ENCODE assay signal across 23 cellular contexts in genomic region chr7:108662783-108663182, GRCh38.
A peak's percentile ranks its signal among the peaks of the same experiment; 100 is the strongest.
DNase-seq lines count a peak whose midpoint lies in the region; ATAC-seq, FAIRE-seq and TF ChIP-seq lines count a peak whose summit lies in the region.
"Had no signal": no experiment of that assay in that cellular context is flagged by ENCODE, and none has a peak within 500 bp of the region (broad histone marks: within the 10 kb centered on the region; RNA-seq: fewer than 3 reads in every experiment).

No MANE protein-coding gene starts in this region.

- H3K27me3 Mint-ChIP-seq in CD14-positive monocyte (ENCODE audit: low read depth in 3 of 3), result peaks cover 0 to 2% (median 2%) of the 10 kb centered on the region in 3 donors

- H3K27ac ChIP-seq in A549, result no peak overlapping the region
- no peak overlapping the region for H3K27ac ChIP-seq in BLaER1
- H3K27ac ChIP-seq in K562 (ENCODE audit: extremely low read depth, low read depth, low read length), result no peak overlapping the region
- no peak overlapping the region for H3K27ac ChIP-seq in mesendoderm (ENCODE audit: low read depth, low read length)
- H3K27ac ChIP-seq: BLaER1 treated with 17β-estradiol and CSF1 and Interleukin-3, amounts not matched to agents 10 nM and 100 nM had no signal

- no peak overlapping the region for H3K27ac Mint-ChIP-seq in CD14-positive monocyte
- H3K27ac Mint-ChIP-seq: B cell; CD4-positive, alpha-beta memory T cell; H9; HFFc6 had no signal

- H3K18ac ChIP-seq in mesendoderm (ENCODE audit: low read length), result peak overlapping the region; percentile 20

- H3K56ac ChIP-seq in mesendoderm (ENCODE audit: low read length), result no peak overlapping the region

- no peak overlapping the region for H2BK120ac ChIP-seq in mesendoderm (ENCODE audit: low read depth, low read length)

- in situ Hi-C loops in K562 (cut with MboI), result no loop called here

- no peaks in the 10 kb centered on the region for H3K9me1 ChIP-seq in K562 (ENCODE audit: control insufficient read depth, insufficient read depth, low read length)

- FAIRE-seq in A549 (lab: Jason Lieb, UNC), result peak; percentile 13
- no peak for FAIRE-seq in K562 (lab: Jason Lieb, UNC)
- FAIRE-seq: GM12891, GM18507 had no signal

- no peak overlapping the region for H4K8ac ChIP-seq in mesendoderm (ENCODE audit: low read depth, low read length)

- H3K36me3 ChIP-seq in BLaER1 (no peaks in the 10 kb centered on the region), K562 (ENCODE audit: control insufficient read depth, insufficient read depth, low read length) (no peaks in the 10 kb centered on the region), mesendoderm (ENCODE audit: control insufficient read depth, insufficient read depth, low read length) (no peaks in the 10 kb centered on the region)
- H3K36me3 ChIP-seq: BLaER1 treated with 17β-estradiol and CSF1 and Interleukin-3, amounts not matched to agents 10 nM and 100 nM had no signal

- H3K4me3 ChIP-seq in A549, result no peak overlapping the region
- H3K4me3 ChIP-seq in BLaER1, result no peak overlapping the region
- no peak overlapping the region for H3K4me3 ChIP-seq in K562
- H3K4me3 ChIP-seq in mesendoderm (ENCODE audit: low read length), result no peak overlapping the region
- H3K4me3 ChIP-seq: BLaER1 treated with 17β-estradiol and CSF1 and Interleukin-3, amounts not matched to agents 10 nM and 100 nM; GM23338 had no signal

- H3K23ac ChIP-seq in mesendoderm (ENCODE audit: low read length), result no peak overlapping the region

- no peaks in the 10 kb centered on the region for H3K36me3 Mint-ChIP-seq in CD14-positive monocyte
- H3K36me3 Mint-ChIP-seq: CD4-positive, alpha-beta memory T cell had no signal

- H3K4me3 Mint-ChIP-seq in CD14-positive monocyte, result no peak overlapping the region
- H3K4me3 Mint-ChIP-seq: B cell; CD4-positive, alpha-beta memory T cell; GM23338; H9; HFFc6 had no signal

- H3K4me1 ChIP-seq in A549 (no peaks in the 10 kb centered on the region), BLaER1 (no peaks in the 10 kb centered on the region), K562 (replicated peaks in 1 of 2; ENCODE audit: control insufficient read depth in 2 of 2, insufficient read depth in 2 of 2, low read length in 2 of 2) (no peaks in the 10 kb centered on the region), mesendoderm (ENCODE audit: control insufficient read depth, low read depth, low read length) (peaks cover 5% of the 10 kb centered on the region)
- H3K4me1 ChIP-seq: BLaER1 treated with 17β-estradiol and CSF1 and Interleukin-3, amounts not matched to agents 10 nM and 100 nM had no signal

- no TSS peak for BruUV-seq in K562 (replicated peaks; lab: Mats Ljungman, UMichigan)

- H3K4me1 Mint-ChIP-seq in CD14-positive monocyte, result no peaks in the 10 kb centered on the region
- H3K4me1 Mint-ChIP-seq: B cell; CD4-positive, alpha-beta memory T cell; GM23338 had no signal

- TF ChIP-seq CTCF in A549 (IDR thresholded peaks at IDR 0.05), result no peak
- TF ChIP-seq CTCF in K562 (IDR thresholded peaks at IDR 0.05 in 2 of 3, conservative IDR thresholded peaks at IDR 0.05 in 1 of 3; ENCODE audit: insufficient read depth in 2 of 3, low read depth in 1 of 3, low read length in 3 of 3), result no peak
- no peak for TF ChIP-seq CTCF in CD14-positive monocyte (IDR thresholded peaks at IDR 0.05)

- 0 out of 2 replicates have a peak overlapping the region, but pooled peaks have one; percentile 35 for H3K9ac ChIP-seq in BLaER1
- no peak overlapping the region for H3K9ac ChIP-seq in K562 (ENCODE audit: insufficient read depth in 1 of 2, low read depth in 2 of 2, low read length in 2 of 2)
- H3K9ac ChIP-seq in mesendoderm (ENCODE audit: low read length), result no peak overlapping the region
- H3K9ac ChIP-seq: BLaER1 treated with 17β-estradiol and CSF1 and Interleukin-3, amounts not matched to agents 10 nM and 100 nM had no signal

- no peaks in the 10 kb centered on the region for H3K79me1 ChIP-seq in mesendoderm (ENCODE audit: low read length)

- no peak overlapping the region for H2BK15ac ChIP-seq in mesendoderm (replicated peaks; ENCODE audit: low read depth)

- CTCF ChIA-PET in A549 (lab: Yijun Ruan, JAX) (no interaction called here), K562 (lab: Yijun Ruan, JAX; ENCODE audit: low intra/inter-chr PET ratio) (no interaction called here)

- H3K4me2 ChIP-seq in A549 (no peak overlapping the region), BLaER1 (no peak overlapping the region), K562 (ENCODE audit: insufficient read depth, low read length) (no peak overlapping the region), mesendoderm (ENCODE audit: low read length) (no peak overlapping the region)
- H3K4me2 ChIP-seq: BLaER1 treated with 17β-estradiol and CSF1 and Interleukin-3, amounts not matched to agents 10 nM and 100 nM; GM23338 had no signal

- H3K79me2 ChIP-seq in K562 (ENCODE audit: control insufficient read depth, insufficient read depth, low read length), result no peaks in the 10 kb centered on the region
- no peaks in the 10 kb centered on the region for H3K79me2 ChIP-seq in mesendoderm (ENCODE audit: control insufficient read depth, insufficient read depth, low read length)

- H4K5ac ChIP-seq in mesendoderm (ENCODE audit: low read length), result no peak overlapping the region

- ATAC-seq in A549, result no peak
- ATAC-seq in K562, result no peak
- ATAC-seq in HG03139 (IDR thresholded peaks at IDR 0.05; ENCODE audit: unreplicated experiment), result no peak
- ATAC-seq: GM23338, HCT116 had no signal

- intact Hi-C loops in K562 (cut with micrococcal nuclease) (no loop called here), CD14-positive monocyte (cut with micrococcal nuclease) (no loop called here)

- H3K9me3 Mint-ChIP-seq in CD14-positive monocyte, result peaks cover 0 to 3% (median 0%) of the 10 kb centered on the region in 7 donors
- H3K9me3 Mint-ChIP-seq: GM23338, H9, HFFc6 had no signal

- no peak overlapping the region for H3K4ac ChIP-seq in mesendoderm (ENCODE audit: low read depth, low read length)

- H3K27me3 ChIP-seq in BLaER1 (no peaks in the 10 kb centered on the region), K562 (ENCODE audit: control insufficient read depth in 2 of 2, insufficient read depth in 2 of 2, low read length in 2 of 2) (no peaks in the 10 kb centered on the region), mesendoderm (ENCODE audit: insufficient read depth, low read length, poor library complexity) (no peaks in the 10 kb centered on the region)
- H3K27me3 ChIP-seq: BLaER1 treated with 17β-estradiol and CSF1 and Interleukin-3, amounts not matched to agents 10 nM and 100 nM had no signal

- H2AK5ac ChIP-seq in mesendoderm (ENCODE audit: low read length), result no peak overlapping the region

- H2AFZ ChIP-seq in K562 (ENCODE audit: low read depth, low read length), result no peak overlapping the region
- H2AFZ ChIP-seq: GM23338 had no signal

- TF ChIP-seq POLR2A in A549 (IDR thresholded peaks at IDR 0.05; ENCODE audit: low read length), result no peak
- TF ChIP-seq POLR2A in K562 (conservative IDR thresholded peaks at IDR 0.05), result no peak

- POLR2A ChIA-PET in A549 (lab: Yijun Ruan, JAX), result no interaction called here
- POLR2A ChIA-PET in K562 (lab: Yijun Ruan, JAX), result no interaction called here

- H3K9me3 ChIP-seq in A549 (no peaks in the 10 kb centered on the region), BLaER1 (no peaks in the 10 kb centered on the region), K562 (replicated peaks; ENCODE audit: control insufficient read depth, insufficient read depth, low read depth, low read length) (no peaks in the 10 kb centered on the region)
- H3K9me3 ChIP-seq: BLaER1 treated with 17β-estradiol and CSF1 and Interleukin-3, amounts not matched to agents 10 nM and 100 nM had no signal

- TF ChIP-seq RAD21 in A549 (conservative IDR thresholded peaks at IDR 0.05 in 1 of 2, IDR thresholded peaks at IDR 0.05 in 1 of 2), result no peak
- no peak for TF ChIP-seq RAD21 in K562 (CRISPR knock-in tag; conservative IDR thresholded peaks at IDR 0.05 in 1 of 2, IDR thresholded peaks at IDR 0.05 in 1 of 2)

- no peak overlapping the region for H2BK5ac ChIP-seq in mesendoderm (ENCODE audit: low read length)

- WGBS in A549 (ENCODE audit: missing lambda C conversion rate), result under 1% methylated on average over 3 of the region's 3 CpGs
- WGBS in K562 (ENCODE audit: insufficient coverage, low coverage, missing lambda C conversion rate), result under 1% methylated on average over 3 of the region's 3 CpGs
- no CpG with 5 or more reads among the region's 3 CpGs for WGBS in mesendoderm (ENCODE audit: extremely low coverage, insufficient coverage, low lambda C conversion rate)

- no peak for DNase-seq in A549 (ENCODE audit: low read depth in 1 of 2, low spot score in 1 of 2)
- no peak for DNase-seq in K562 (ENCODE audit: extremely low read depth in 1 of 4, low spot score in 3 of 4)
- no peak for DNase-seq in mesendoderm
- DNase-seq in NCI-H524 (lab: John Stamatoyannopoulos, UW), result no peak
- no peak for DNase-seq in NCI-H526 treated with DMSO at 0.1 percent for 48 hours (lab: John Stamatoyannopoulos, UW)
- DNase-seq in CD14-positive monocyte (ENCODE audit: low spot score), result no peak
- DNase-seq: 8988T; Calu3; CD4-positive, alpha-beta memory T cell; COR-L47; DMS53; DMS79 treated with DMSO at 0.1 percent for 48 hours; GF-D8; H9; HFFc6 had no signal

- TF ChIP-seq EP300 in A549 (IDR thresholded peaks at IDR 0.05) (no peak), K562 (IDR thresholded peaks at IDR 0.05; ENCODE audit: low read length) (no peak)

- H4K20me1 ChIP-seq in BLaER1 (no peaks in the 10 kb centered on the region), K562 (replicated peaks; ENCODE audit: control insufficient read depth, insufficient read depth, low read length) (no peaks in the 10 kb centered on the region)
- H4K20me1 ChIP-seq: BLaER1 treated with 17β-estradiol and CSF1 and Interleukin-3, amounts not matched to agents 10 nM and 100 nM had no signal

TF ChIP-seq in A549, 52 proteins besides CTCF, POLR2A, EP300 and RAD21 (continues in another document):
- TF ChIP-seq, protein P1, sequence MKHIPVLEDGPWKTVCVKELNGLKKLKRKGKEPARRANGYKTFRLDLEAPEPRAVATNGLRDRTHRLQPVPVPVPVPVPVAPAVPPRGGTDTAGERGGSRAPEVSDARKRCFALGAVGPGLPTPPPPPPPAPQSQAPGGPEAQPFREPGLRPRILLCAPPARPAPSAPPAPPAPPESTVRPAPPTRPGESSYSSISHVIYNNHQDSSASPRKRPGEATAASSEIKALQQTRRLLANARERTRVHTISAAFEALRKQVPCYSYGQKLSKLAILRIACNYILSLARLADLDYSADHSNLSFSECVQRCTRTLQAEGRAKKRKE (CRISPR knock-in tag; IDR thresholded peaks at IDR 0.05; ENCODE audit: low read depth), result no peak
- no peak for TF ChIP-seq ZC3H11A (IDR thresholded peaks at IDR 0.05)
- TF ChIP-seq EHMT2 (IDR thresholded peaks at IDR 0.05; ENCODE audit: low read depth), result no peak

TF ChIP-seq in K562, 482 proteins besides CTCF, POLR2A, EP300 and RAD21 (continues in another document):
- TF ChIP-seq CGGBP1 (CRISPR knock-in tag; IDR thresholded peaks at IDR 0.05), result no peak
